ENCODE assay signal across 21 cellular contexts in genomic region chr1:145828368-145829016, GRCh38. TPM values are rescaled to one million over a fixed set of nuclear protein-coding genes. Genes with fewer than 3 reads are reported as not detected.
DNase-seq lines count a peak whose midpoint lies in the region; ATAC-seq, FAIRE-seq and TF ChIP-seq lines count a peak whose summit lies in the region.
"Had no signal": no experiment of that assay in that cellular context is flagged by ENCODE, and none has a peak within 500 bp of the region (broad histone marks: within the 10 kb centered on the region; RNA-seq: fewer than 3 reads in every experiment).

No MANE protein-coding gene starts in this region.

- intact Hi-C loops in CD4-positive, alpha-beta T cell (cut with DNase I, micrococcal nuclease) = loop anchor here in 1 of 2 experiments (5.0 kb wide), 1 partner anchor 139 kb away; no protein-coding TSS in a partner anchor
- intact Hi-C loops in OCI-LY7 (cut with micrococcal nuclease; ENCODE audit: unreplicated experiment) = loop anchor here (2.0 kb wide), 2 partner anchors 16 to 30 kb away; partner anchors contain the start of genes NUDT17 and PIAS3
- intact Hi-C loops in GM12878 (cut with micrococcal nuclease; ENCODE audit: unreplicated experiment) = no loop called here

- H2AFZ ChIP-seq in OCI-LY7 (ENCODE audit: low read length) (no peak overlapping the region), GM12878 (ENCODE audit: control insufficient read depth, low read depth, low read length) (no peak overlapping the region)

- no peaks in the 10 kb centered on the region for H3K27me3 Mint-ChIP-seq in CD4-positive, alpha-beta T cell
- H3K27me3 Mint-ChIP-seq: naive B cell had no signal

- peaks cover 41% of the 10 kb centered on the region for H3K4me1 ChIP-seq in OCI-LY7 (ENCODE audit: insufficient read depth, low read length, poor library complexity, severe bottlenecking)
- H3K4me1 ChIP-seq in GM12878 (ENCODE audit: control insufficient read depth, insufficient read depth, low read length) = peaks cover 10% of the 10 kb centered on the region

- H3K4me3 ChIP-seq in GM06990 (replicated peaks; ENCODE audit: low read depth, low read length) (no peak overlapping the region), OCI-LY7 (ENCODE audit: low read depth, low read length, poor library complexity, severe bottlenecking) (no peak overlapping the region), GM12878 (no peak overlapping the region)
- H3K4me3 ChIP-seq: lung, skin epidermis, upper lobe of left lung had no signal

- H3K79me2 ChIP-seq in OCI-LY7 (ENCODE audit: insufficient read depth, low read depth, low read length) = peaks cover 36% of the 10 kb centered on the region
- H3K79me2 ChIP-seq in GM12878 (ENCODE audit: control insufficient read depth, insufficient read depth, low read length) = peaks cover 32% of the 10 kb centered on the region

- H3K27me3 ChIP-seq in CD4-positive, alpha-beta T cell (ENCODE audit: control insufficient read depth, insufficient read depth, low read length) = no peaks in the 10 kb centered on the region
- H3K27me3 ChIP-seq in GM06990 (replicated peaks; ENCODE audit: control insufficient read depth, insufficient read depth, low read length) = no peaks in the 10 kb centered on the region
- no peaks in the 10 kb centered on the region for H3K27me3 ChIP-seq in GM12878 (replicated peaks in 1 of 2; ENCODE audit: control insufficient read depth in 2 of 2, insufficient read depth in 2 of 2, low read length in 1 of 2)
- H3K27me3 ChIP-seq: brain microvascular endothelial cell, upper lobe of left lung had no signal

- H3K9ac ChIP-seq in GM12878 (ENCODE audit: control insufficient read depth, insufficient read depth, low read length) = no peak overlapping the region

- no peak overlapping the region for H3K27ac ChIP-seq in CD4-positive, alpha-beta T cell (ENCODE audit: low read depth, low read length)
- peak overlapping the region; percentile 73 for H3K27ac ChIP-seq in OCI-LY7 (ENCODE audit: low read depth, low read length, poor library complexity, severe bottlenecking)
- H3K27ac ChIP-seq in GM12878 (ENCODE audit: control insufficient read depth, insufficient read depth) = peak overlapping the region; percentile 9; the same call in 1 of the 2 replicates
- H3K27ac ChIP-seq: brain microvascular endothelial cell, skin epidermis, upper lobe of left lung had no signal

- H3K4me3 Mint-ChIP-seq in CD4-positive, alpha-beta T cell = peak overlapping the region; percentile 13

- SMC1A ChIA-PET in GM12878 (lab: Charles Lee; ENCODE audit: uncharacterized antibody, unreplicated experiment) = interaction anchor here (1.1 to 5.0 kb wide), 2 partner anchors 16 to 22 kb away, joined by 4 to 20 read pairs; partner anchors contain the start of gene NUDT17

- TF ChIP-seq EP300 in GM12878 (IDR thresholded peaks at IDR 0.05; ENCODE audit: borderline replicate concordance in 1 of 2, control insufficient read depth in 1 of 2, low read depth in 2 of 2, low read length in 2 of 2) = no peak

- peaks cover 29% of the 10 kb centered on the region for H3K4me1 Mint-ChIP-seq in CD4-positive, alpha-beta T cell (ENCODE audit: low read depth)

- H3K9me3 Mint-ChIP-seq in CD4-positive, alpha-beta T cell = no peaks in the 10 kb centered on the region
- H3K9me3 Mint-ChIP-seq: naive B cell had no signal

- TF ChIP-seq POLR2A in GM12878 (IDR thresholded peaks at IDR 0.05; ENCODE audit: low read depth, low read length) = no peak

- POLR2A ChIA-PET in CD4-positive, alpha-beta T cell (lab: Charles Lee) = no interaction called here
- POLR2A ChIA-PET in OCI-LY7 (lab: Charles Lee) (interaction anchor here (0.6 to 4.1 kb wide), 10 partner anchors 10 to 210 kb away, joined by 3 to 32 read pairs (median 4); partner anchors contain the start of genes LIX1L, NUDT17, PIAS3 and RBM8A), GM12878 (lab: Charles Lee) (interaction anchor here (0.8 kb wide), 1 partner anchor 15 kb away, joined by 3 read pairs; no protein-coding TSS in a partner anchor)

- TF ChIP-seq CTCF in CD4-positive, alpha-beta T cell (IDR thresholded peaks at IDR 0.05) = no peak
- TF ChIP-seq CTCF in GM06990 (IDR thresholded peaks at IDR 0.05; ENCODE audit: insufficient read depth, low read length, poor library complexity, severe bottlenecking) (no peak), OCI-LY7 (conservative IDR thresholded peaks at IDR 0.05; ENCODE audit: low read length) (no peak), GM12878 (IDR thresholded peaks at IDR 0.05 in 2 of 3, conservative IDR thresholded peaks at IDR 0.05 in 1 of 3; ENCODE audit: control insufficient read depth in 2 of 3, extremely low read depth in 1 of 3, insufficient read depth in 1 of 3, low read depth in 3 of 3, low read length in 3 of 3) (no peak)

- no peak for FAIRE-seq in GM12878 (lab: Jason Lieb, UNC)
- FAIRE-seq: H1 had no signal

- peaks cover 10% of the 10 kb centered on the region; the same call in 1 of the 2 replicates for H4K20me1 ChIP-seq in OCI-LY7 (ENCODE audit: insufficient read depth, low read length)
- no peaks in the 10 kb centered on the region for H4K20me1 ChIP-seq in GM12878 (ENCODE audit: control insufficient read depth, insufficient read depth)

- H3K27ac Mint-ChIP-seq in CD4-positive, alpha-beta T cell = peak overlapping the region; percentile 16

- no peak for ATAC-seq in CD4-positive, alpha-beta T cell (ENCODE audit: poor library complexity)
- ATAC-seq in GM12878 = peak; percentile 8; the same call in 2 of the 3 replicates
- ATAC-seq in GM21381 (IDR thresholded peaks at IDR 0.05; ENCODE audit: unreplicated experiment) = no peak
- ATAC-seq: esophagus mucosa, Right ventricle myocardium inferior had no signal

- in situ Hi-C loops in GM12878 (cut with MboI) = no loop called here

- H3K36me3 Mint-ChIP-seq in CD4-positive, alpha-beta T cell (ENCODE audit: low read depth) = peaks cover 87% of the 10 kb centered on the region

- H3K9me3 ChIP-seq in CD4-positive, alpha-beta T cell (ENCODE audit: control insufficient read depth, low read length) = no peaks in the 10 kb centered on the region
- H3K9me3 ChIP-seq in OCI-LY7 (ENCODE audit: low read length) (no peaks in the 10 kb centered on the region), GM12878 (replicated peaks; ENCODE audit: control insufficient read depth, insufficient read depth, low read length) (no peaks in the 10 kb centered on the region)
- H3K9me3 ChIP-seq: upper lobe of left lung had no signal

- no peak for TF ChIP-seq RAD21 in GM12878 (IDR thresholded peaks at IDR 0.05; ENCODE audit: insufficient read depth, low read depth, low read length)

- H3K9me2 ChIP-seq in OCI-LY7 (ENCODE audit: insufficient read depth, low read length) = no peaks in the 10 kb centered on the region

- H3K36me3 ChIP-seq in GM06990 (ENCODE audit: control insufficient read depth, insufficient read depth, low read length) (peaks cover 20% of the 10 kb centered on the region), OCI-LY7 (ENCODE audit: insufficient read depth, low read length) (peaks cover 81% of the 10 kb centered on the region), GM12878 (ENCODE audit: control insufficient read depth in 2 of 2, insufficient read depth in 2 of 2, low read length in 1 of 2) (peaks cover 9 to 27% of the 10 kb centered on the region in 2 experiments; a peak in 3 of 4 replicates)

- BruUV-seq in OCI-LY7 (replicated peaks; lab: Mats Ljungman, UMichigan) = no TSS peak
- no TSS peak for BruUV-seq in GM12878 (replicated peaks; lab: Mats Ljungman, UMichigan)

- RAD21 ChIA-PET in GM12878 (lab: Charles Lee; ENCODE audit: unreplicated experiment) = no interaction called here

- CTCF ChIA-PET in CD4-positive, alpha-beta T cell (lab: Charles Lee) = interaction anchor here (0.5 to 2.5 kb wide), 2 partner anchors 17 to 43 kb away, joined by 4 to 9 read pairs; partner anchors contain the start of gene NUDT17
- CTCF ChIA-PET in OCI-LY7 (lab: Charles Lee; ENCODE audit: unreplicated experiment) (interaction anchor here (0.8 to 2.3 kb wide), 4 partner anchors 17 to 81 kb away, joined by 3 to 12 read pairs (median 3); partner anchors contain the start of gene NUDT17), GM12878 (lab: Yijun Ruan, JAX) (interaction anchor here (0.6 to 6.4 kb wide), 4 partner anchors 14 to 130 kb away, joined by 3 to 80 read pairs (median 4); partner anchors contain the start of gene NUDT17)

- DNase-seq in CD4-positive, alpha-beta T cell = no peak
- peak; percentile 42 for DNase-seq in GM06990 (ENCODE audit: extremely low read depth, insufficient read length)
- peak; percentile 68 for DNase-seq in OCI-LY7 (ENCODE audit: low spot score)
- DNase-seq in GM12878 (ENCODE audit: low read depth, low spot score) = no peak
- DNase-seq in iPS-NIHi11 (ENCODE audit: low spot score) = no peak
- no peak for DNase-seq in DMS53 (lab: John Stamatoyannopoulos, UW)
- DNase-seq in NCI-H2107 (lab: John Stamatoyannopoulos, UW) = no peak
- DNase-seq: brain microvascular endothelial cell; DMS153; naive B cell; NCI-H1436; NCI-H2227 treated with DMSO at 0.1 percent for 48 hours; NK-92 treated with Interleukin-12 subunit alpha and Interleukin-12 subunit beta, amount 100 ng/mL, for 24 hours; posterior cingulate gyrus; upper lobe of left lung had no signal

- H3K4me2 ChIP-seq in OCI-LY7 (ENCODE audit: low read length) (peak overlapping the region; percentile 7), GM12878 (ENCODE audit: control insufficient read depth, insufficient read depth) (peak overlapping the region; percentile 7; the same call in 1 of the 2 replicates)

RNA-seq across cellular contexts. Expression of gene POLR3C, which starts 4.5 kb away (rescaled TPM):
- total RNA-seq in CD4-positive, alpha-beta T cell = 10 to 100 TPM; 18.6 to 19.9 TPM
- total RNA-seq in OCI-LY7 (2014; rRNA removed; shearing (Covaris generic)) = 48.9 and 57.1 TPM in 2 replicates
- total RNA-seq in OCI-LY7 (2022) (78.8 and 80.0 TPM in 2 replicates), GM12878 (2014; rRNA removed) (30.8 and 32.0 TPM in 2 replicates), GM12878 (2014; rRNA removed; fragmentation: Illumina TruSeq; extraction: Trizol) (34.8 and 35.1 TPM in 2 replicates), GM12878 (2021) (32.9 and 34.5 TPM in 2 replicates)
- 45.6 and 46.6 TPM in 2 replicates for total RNA-seq in GM12878 (2013; cell fraction: nucleolus; rRNA removed)
- 19.8 TPM for polyA plus RNA-seq in GM12878 (2011; ENCODE audit: low read depth)
- polyA plus RNA-seq in GM12878 (2011; rRNA removed) (40.4 and 41.3 TPM in 2 replicates), GM12878 (2014; fragmentation: Illumina TruSeq; extraction: Trizol) (40.9 and 45.7 TPM in 2 replicates), GM12878 (2014; fragmentation: Nextera tagmentation; extraction: Ambion mirVana) (10 to 100 TPM; 13.0 to 21.1 TPM), GM12878 (2014; rRNA removed) (29.7 and 31.1 TPM in 2 replicates), GM12878 (2016; fragmentation: Nextera tagmentation; extraction: Ambion mirVana) (10 to 100 TPM; 44.0 to 44.8 TPM)
- polyA plus RNA-seq in GM12878 (2011; cell fraction: cytosol; rRNA removed) = 44.5 and 46.2 TPM in 2 replicates
- 44.5 and 53.1 TPM in 2 replicates for polyA plus RNA-seq in GM12878 (2011; cell fraction: nucleus; rRNA removed)
- polyA plus RNA-seq in GM12878 (2012) = 19.4 and 23.7 TPM in 2 replicates
- 52.4 and 74.0 TPM in 2 replicates for polyA minus RNA-seq in GM12878 (2011; rRNA and poly(A)+ RNA removed)
- polyA minus RNA-seq in GM12878 (2011; cell fraction: cytosol; rRNA and poly(A)+ RNA removed) = 17.6 and 20.1 TPM in 2 replicates
- 21.4 and 34.1 TPM in 2 replicates for polyA minus RNA-seq in GM12878 (2011; cell fraction: nucleus; rRNA and poly(A)+ RNA removed)

RNA-seq across cellular contexts. Expression of gene RNF115, which starts 4.6 kb away (rescaled TPM):
- total RNA-seq in CD4-positive, alpha-beta T cell = 10 to 100 TPM; 11.4 to 11.9 TPM
- 14.7 and 14.8 TPM in 2 replicates for total RNA-seq in OCI-LY7 (2014; rRNA removed; shearing (Covaris generic))
- total RNA-seq in OCI-LY7 (2022) = 23.9 and 24.0 TPM in 2 replicates
- 61.1 and 64.9 TPM in 2 replicates for total RNA-seq in GM12878 (2013; cell fraction: nucleolus; rRNA removed)
- 13.0 and 13.8 TPM in 2 replicates for total RNA-seq in GM12878 (2014; rRNA removed)
- 15.3 and 16.3 TPM in 2 replicates for total RNA-seq in GM12878 (2014; rRNA removed; fragmentation: Illumina TruSeq; extraction: Trizol)
- total RNA-seq in GM12878 (2021) = 11.6 and 12.8 TPM in 2 replicates
- polyA plus RNA-seq in GM12878 (2011; ENCODE audit: low read depth) = 5.8 TPM
- 22.0 and 24.8 TPM in 2 replicates for polyA plus RNA-seq in GM12878 (2011; rRNA removed)
- 8.2 and 11.5 TPM in 2 replicates for polyA plus RNA-seq in GM12878 (2011; cell fraction: cytosol; rRNA removed)
- polyA plus RNA-seq in GM12878 (2011; cell fraction: nucleus; rRNA removed) = 16.0 and 18.2 TPM in 2 replicates
- 8.0 and 8.1 TPM in 2 replicates for polyA plus RNA-seq in GM12878 (2012)
- 15.5 and 18.3 TPM in 2 replicates for polyA plus RNA-seq in GM12878 (2014; fragmentation: Illumina TruSeq; extraction: Trizol)
- 1 to 10 TPM; 3.4 to 5.4 TPM for polyA plus RNA-seq in GM12878 (2014; fragmentation: Nextera tagmentation; extraction: Ambion mirVana)
- polyA plus RNA-seq in GM12878 (2014; rRNA removed) = 10.3 and 11.0 TPM in 2 replicates
- 10 to 100 TPM; 12.5 to 12.9 TPM for polyA plus RNA-seq in GM12878 (2016; fragmentation: Nextera tagmentation; extraction: Ambion mirVana)
- polyA minus RNA-seq in GM12878 (2011; rRNA and poly(A)+ RNA removed) = 11.4 and 19.3 TPM in 2 replicates
- polyA minus RNA-seq in GM12878 (2011; cell fraction: cytosol; rRNA and poly(A)+ RNA removed) = 3.5 and 3.7 TPM in 2 replicates
- 5.3 and 11.2 TPM in 2 replicates for polyA minus RNA-seq in GM12878 (2011; cell fraction: nucleus; rRNA and poly(A)+ RNA removed)

RNA-seq across cellular contexts. Expression of gene NUDT17, which starts 16.9 kb away (rescaled TPM):
- 1 to 10 TPM; 1.6 to 2.8 TPM for total RNA-seq in CD4-positive, alpha-beta T cell
- 10.8 and 16.9 TPM in 2 replicates for total RNA-seq in OCI-LY7 (2014; rRNA removed; shearing (Covaris generic))
- total RNA-seq in OCI-LY7 (2022) (39.3 and 39.4 TPM in 2 replicates), GM12878 (2014; rRNA removed) (3.8 and 5.1 TPM in 2 replicates), GM12878 (2014; rRNA removed; fragmentation: Illumina TruSeq; extraction: Trizol) (2.8 and 2.9 TPM in 2 replicates), GM12878 (2021) (3.1 and 4.3 TPM in 2 replicates)
- total RNA-seq in GM12878 (2013; cell fraction: nucleolus; rRNA removed) = 2.3 and 2.5 TPM in 2 replicates
- polyA plus RNA-seq in GM12878 (2011; ENCODE audit: low read depth) = 1.6 TPM
- polyA plus RNA-seq in GM12878 (2011; rRNA removed) (3.0 and 4.4 TPM in 2 replicates), GM12878 (2014; fragmentation: Illumina TruSeq; extraction: Trizol) (3.3 and 4.4 TPM in 2 replicates), GM12878 (2014; fragmentation: Nextera tagmentation; extraction: Ambion mirVana) (1 to 10 TPM; 1.2 to 2.6 TPM), GM12878 (2014; rRNA removed) (4.7 and 6.3 TPM in 2 replicates), GM12878 (2016; fragmentation: Nextera tagmentation; extraction: Ambion mirVana) (1 to 10 TPM; 3.2 to 4.1 TPM)
- 4.0 and 4.6 TPM in 2 replicates for polyA plus RNA-seq in GM12878 (2011; cell fraction: cytosol; rRNA removed)
- 14.7 and 17.2 TPM in 2 replicates for polyA plus RNA-seq in GM12878 (2011; cell fraction: nucleus; rRNA removed)
- 3.1 and 3.5 TPM in 2 replicates for polyA plus RNA-seq in GM12878 (2012)
- 0.88 and 2.1 TPM in 2 replicates for polyA minus RNA-seq in GM12878 (2011; rRNA and poly(A)+ RNA removed)
- 1.1 TPM in 1 of 2 replicates, not detected in the other for polyA minus RNA-seq in GM12878 (2011; cell fraction: cytosol; rRNA and poly(A)+ RNA removed)
- 1.1 and 3.0 TPM in 2 replicates for polyA minus RNA-seq in GM12878 (2011; cell fraction: nucleus; rRNA and poly(A)+ RNA removed)

RNA-seq across cellular contexts. Expression of gene PIAS3, which starts 30.4 kb away (rescaled TPM):
- total RNA-seq in CD4-positive, alpha-beta T cell = 10 to 100 TPM; 18.7 to 19.7 TPM
- 7.8 and 9.4 TPM in 2 replicates for total RNA-seq in OCI-LY7 (2014; rRNA removed; shearing (Covaris generic))
- total RNA-seq in OCI-LY7 (2022) (28.1 and 32.8 TPM in 2 replicates), GM12878 (2014; rRNA removed) (8.1 and 8.4 TPM in 2 replicates), GM12878 (2014; rRNA removed; fragmentation: Illumina TruSeq; extraction: Trizol) (4.5 and 5.3 TPM in 2 replicates), GM12878 (2021) (9.7 and 10.1 TPM in 2 replicates)
- 22.8 and 27.5 TPM in 2 replicates for total RNA-seq in GM12878 (2013; cell fraction: nucleolus; rRNA removed)
- polyA plus RNA-seq in GM12878 (2011; ENCODE audit: low read depth) = 11.7 TPM
- polyA plus RNA-seq in GM12878 (2011; rRNA removed) (7.0 and 11.1 TPM in 2 replicates), GM12878 (2014; fragmentation: Illumina TruSeq; extraction: Trizol) (11.8 and 14.9 TPM in 2 replicates), GM12878 (2014; fragmentation: Nextera tagmentation; extraction: Ambion mirVana) (1 to 10 TPM in 1 of 2 experiments, under 1 TPM in 1; 0.85 to 1.6 TPM), GM12878 (2014; rRNA removed) (11.5 and 12.1 TPM in 2 replicates), GM12878 (2016; fragmentation: Nextera tagmentation; extraction: Ambion mirVana) (10 to 100 TPM; 11.4 to 13.4 TPM)
- 14.7 and 19.6 TPM in 2 replicates for polyA plus RNA-seq in GM12878 (2011; cell fraction: cytosol; rRNA removed)
- polyA plus RNA-seq in GM12878 (2011; cell fraction: nucleus; rRNA removed) = 43.0 and 45.5 TPM in 2 replicates
- polyA plus RNA-seq in GM12878 (2012) = 14.7 and 15.2 TPM in 2 replicates
- 7.8 and 11.5 TPM in 2 replicates for polyA minus RNA-seq in GM12878 (2011; rRNA and poly(A)+ RNA removed)
- 5.3 and 6.1 TPM in 2 replicates for polyA minus RNA-seq in GM12878 (2011; cell fraction: cytosol; rRNA and poly(A)+ RNA removed)
- polyA minus RNA-seq in GM12878 (2011; cell fraction: nucleus; rRNA and poly(A)+ RNA removed) = 9.1 and 15.8 TPM in 2 replicates

RNA-seq across cellular contexts. Expression of gene ANKRD35, which starts 57.2 kb away (rescaled TPM):
- total RNA-seq in CD4-positive, alpha-beta T cell = under 1 TPM in 1 of 2 experiments, not detected in 1; 0.11 TPM
- not detected in 2 replicates for total RNA-seq in OCI-LY7 (2014; rRNA removed; shearing (Covaris generic))
- not detected in 2 replicates for total RNA-seq in OCI-LY7 (2022)
- total RNA-seq in GM12878 (2013; cell fraction: nucleolus; rRNA removed) = not detected in 2 replicates
- total RNA-seq in GM12878 (2014; rRNA removed) = not detected in 2 replicates
- total RNA-seq in GM12878 (2014; rRNA removed; fragmentation: Illumina TruSeq; extraction: Trizol) = not detected in 2 replicates
- total RNA-seq in GM12878 (2021) = 0.08 TPM in 1 of 2 replicates, not detected in the other
- polyA plus RNA-seq in GM12878 (2011; ENCODE audit: low read depth) = not detected
- 0.01 TPM in 1 of 2 replicates, not detected in the other for polyA plus RNA-seq in GM12878 (2011; rRNA removed)
- polyA plus RNA-seq in GM12878 (2011; cell fraction: cytosol; rRNA removed) = not detected in 2 replicates
- 0.04 TPM in 1 of 2 replicates, not detected in the other for polyA plus RNA-seq in GM12878 (2011; cell fraction: nucleus; rRNA removed)
- polyA plus RNA-seq in GM12878 (2012) = not detected in 2 replicates
- not detected in 2 replicates for polyA plus RNA-seq in GM12878 (2014; fragmentation: Illumina TruSeq; extraction: Trizol)
- polyA plus RNA-seq in GM12878 (2014; fragmentation: Nextera tagmentation; extraction: Ambion mirVana) = not detected
- polyA plus RNA-seq in GM12878 (2014; rRNA removed) = not detected in 2 replicates
- not detected for polyA plus RNA-seq in GM12878 (2016; fragmentation: Nextera tagmentation; extraction: Ambion mirVana)
- 0.10 TPM in 1 of 2 replicates, not detected in the other for polyA minus RNA-seq in GM12878 (2011; rRNA and poly(A)+ RNA removed)
- polyA minus RNA-seq in GM12878 (2011; cell fraction: cytosol; rRNA and poly(A)+ RNA removed) = not detected in 2 replicates
- not detected in 2 replicates for polyA minus RNA-seq in GM12878 (2011; cell fraction: nucleus; rRNA and poly(A)+ RNA removed)

Comparison
In these comparisons a context has a peak if more than half of its experiments do, and no peak if none do; other contexts are left out.
1. DNase-seq: peak in GM06990 (single experiment) and OCI-LY7 (single experiment); none in CD4-positive, alpha-beta T cell (0 of 10), GM12878 (single experiment), iPS-NIHi11 (single experiment), DMS53 (single experiment) and NCI-H2107 (single experiment).